Comparison of ENCODE assay signal across 9 cellular contexts in the genomic region with DNA sequence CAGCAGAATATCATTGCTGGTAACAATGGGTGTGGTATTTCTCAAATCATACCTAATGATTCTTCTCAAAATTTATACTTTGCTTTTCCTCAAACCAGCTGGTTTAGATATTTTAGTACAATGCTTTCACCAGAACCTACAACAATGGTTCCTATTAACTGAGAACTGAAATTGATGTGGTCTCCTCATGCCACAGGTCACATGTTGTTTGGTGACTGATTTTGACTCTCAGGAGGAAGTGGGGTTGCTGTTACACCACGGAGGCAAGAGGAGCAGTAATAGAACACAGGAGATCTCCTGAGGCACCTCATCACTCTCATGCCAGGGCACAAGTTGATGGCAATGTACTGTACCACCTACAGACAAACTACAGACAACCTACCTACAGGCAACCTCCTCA. TPM values are rescaled to one million over a fixed set of nuclear protein-coding genes. Genes with fewer than 3 reads are reported as not detected.
DNase-seq lines count a peak whose midpoint lies in the region; ATAC-seq and TF ChIP-seq lines count a peak whose summit lies in the region.
"Had no signal": no experiment of that assay in that cellular context is flagged by ENCODE, and none has a peak within 500 bp of the region (broad histone marks: within the 10 kb centered on the region; RNA-seq: fewer than 3 reads in every experiment).

No MANE protein-coding gene starts in this region.

- DNase-seq in stimulated activated naive CD8-positive, alpha-beta T cell treated with anti-CD3 and anti-CD28 coated beads, Interleukin-15, Interleukin-2, amounts not matched to agents 100 U/mL and 50 U/mL, for 24 hours, result no peak
- peak; percentile 60 for DNase-seq in SIG-M5 (lab: John Stamatoyannopoulos, UW)
- no peak for DNase-seq in upper lobe of right lung
- no peak for DNase-seq in NCI-H69 (lab: John Stamatoyannopoulos, UW)
- no peak for DNase-seq in cerebellum (ENCODE audit: low spot score)
- no peak for DNase-seq in LoVo (ENCODE audit: low spot score)

- peaks cover 51% of the 10 kb centered on the region for H3K4me1 Mint-ChIP-seq in stimulated activated naive CD8-positive, alpha-beta T cell treated with anti-CD3 and anti-CD28 coated beads, Interleukin-15, Interleukin-2, amounts not matched to agents 100 ng/mL and 50 ng/mL, for 24 hours (ENCODE audit: low read depth)

- H3K4me1 ChIP-seq in upper lobe of right lung, result peaks cover 15% of the 10 kb centered on the region

- peak overlapping the region; percentile 38 for H3K27ac Mint-ChIP-seq in stimulated activated naive CD8-positive, alpha-beta T cell treated with anti-CD3 and anti-CD28 coated beads, Interleukin-15, Interleukin-2, amounts not matched to agents 100 ng/mL and 50 ng/mL, for 24 hours

- H3K27me3 Mint-ChIP-seq in stimulated activated naive CD8-positive, alpha-beta T cell treated with anti-CD3 and anti-CD28 coated beads, Interleukin-15, Interleukin-2, amounts not matched to agents 100 ng/mL and 50 ng/mL, for 24 hours, result no peaks in the 10 kb centered on the region

- no peak for TF ChIP-seq CTCF in upper lobe of right lung (IDR thresholded peaks at IDR 0.05)

- no peak overlapping the region for H3K27ac ChIP-seq in upper lobe of right lung
- H3K27ac ChIP-seq: epithelial cell of prostate had no signal

- no peak for ATAC-seq in stimulated activated naive CD8-positive, alpha-beta T cell treated with anti-CD3 and anti-CD28 coated beads, Interleukin-15, Interleukin-2, amounts not matched to agents 100 U/mL and 50 U/mL, for 24 hours
- ATAC-seq in HG03025 (IDR thresholded peaks at IDR 0.05; ENCODE audit: low FRiP score, unreplicated experiment) (peak; percentile 36), upper lobe of right lung (peak; percentile 9)

- intact Hi-C loops in upper lobe of right lung (cut with DNase I), result no loop called here

- no peaks in the 10 kb centered on the region for H3K9me3 Mint-ChIP-seq in stimulated activated naive CD8-positive, alpha-beta T cell treated with anti-CD3 and anti-CD28 coated beads, Interleukin-15, Interleukin-2, amounts not matched to agents 100 ng/mL and 50 ng/mL, for 24 hours

- H3K36me3 Mint-ChIP-seq in stimulated activated naive CD8-positive, alpha-beta T cell treated with anti-CD3 and anti-CD28 coated beads, Interleukin-15, Interleukin-2, amounts not matched to agents 100 ng/mL and 50 ng/mL, for 24 hours (ENCODE audit: low read depth), result peaks cover 6% of the 10 kb centered on the region

- H3K4me3 ChIP-seq in upper lobe of right lung, result no peak overlapping the region

- no peaks in the 10 kb centered on the region for H3K9me3 ChIP-seq in upper lobe of right lung

- no peak overlapping the region for H3K4me3 Mint-ChIP-seq in stimulated activated naive CD8-positive, alpha-beta T cell treated with anti-CD3 and anti-CD28 coated beads, Interleukin-15, Interleukin-2, amounts not matched to agents 100 ng/mL and 50 ng/mL, for 24 hours

- no peaks in the 10 kb centered on the region for H3K36me3 ChIP-seq in upper lobe of right lung

- H3K27me3 ChIP-seq in upper lobe of right lung, result no peaks in the 10 kb centered on the region

RNA-seq across cellular contexts. Expression of a gene that starts 3.0 kb away (rescaled TPM):
- total RNA-seq in upper lobe of right lung (16.0 TPM), cerebellum (40.0 TPM)
